Comparison of ENCODE assay signal across 1 cellular context in genomic region chr11:35982061-35982460, GRCh38.
TF ChIP-seq lines count a peak whose summit lies in the region.

No MANE protein-coding gene starts in this region.

TF ChIP-seq in HepG2, 621 proteins besides CTCF, POLR2A, EP300 and RAD21:
- TF ChIP-seq NCOR1 (IDR thresholded peaks at IDR 0.05; ENCODE audit: borderline replicate concordance, low read length) (no peak), ATF3 (CRISPR knock-in tag; IDR thresholded peaks at IDR 0.05) (no peak), ZNF605 (CRISPR knock-in tag; IDR thresholded peaks at IDR 0.05) (no peak), ZFX (CRISPR knock-in tag; IDR thresholded peaks at IDR 0.05; ENCODE audit: low read depth) (no peak), ZBTB3 (CRISPR knock-in tag; IDR thresholded peaks at IDR 0.05; ENCODE audit: borderline replicate concordance, low read depth) (no peak), ZNF776 (CRISPR knock-in tag; IDR thresholded peaks at IDR 0.05) (no peak), ZFY (CRISPR knock-in tag; IDR thresholded peaks at IDR 0.05) (no peak), CERS6 (CRISPR knock-in tag; IDR thresholded peaks at IDR 0.05) (no peak), ZBTB38 (CRISPR knock-in tag; IDR thresholded peaks at IDR 0.05) (no peak), KLF13 (CRISPR knock-in tag; IDR thresholded peaks at IDR 0.05) (no peak), NBN (conservative IDR thresholded peaks at IDR 0.05) (no peak), ZKSCAN8 (CRISPR knock-in tag; IDR thresholded peaks at IDR 0.05; ENCODE audit: borderline replicate concordance) (no peak), NR2F2 (IDR thresholded peaks at IDR 0.05; ENCODE audit: borderline replicate concordance, low read depth) (no peak), FOXM1 (CRISPR knock-in tag; IDR thresholded peaks at IDR 0.05) (no peak), MTERF4 (CRISPR knock-in tag; IDR thresholded peaks at IDR 0.05) (no peak), AKAP8 (CRISPR knock-in tag; IDR thresholded peaks at IDR 0.05) (no peak)
- TF ChIP-seq, protein P1, sequence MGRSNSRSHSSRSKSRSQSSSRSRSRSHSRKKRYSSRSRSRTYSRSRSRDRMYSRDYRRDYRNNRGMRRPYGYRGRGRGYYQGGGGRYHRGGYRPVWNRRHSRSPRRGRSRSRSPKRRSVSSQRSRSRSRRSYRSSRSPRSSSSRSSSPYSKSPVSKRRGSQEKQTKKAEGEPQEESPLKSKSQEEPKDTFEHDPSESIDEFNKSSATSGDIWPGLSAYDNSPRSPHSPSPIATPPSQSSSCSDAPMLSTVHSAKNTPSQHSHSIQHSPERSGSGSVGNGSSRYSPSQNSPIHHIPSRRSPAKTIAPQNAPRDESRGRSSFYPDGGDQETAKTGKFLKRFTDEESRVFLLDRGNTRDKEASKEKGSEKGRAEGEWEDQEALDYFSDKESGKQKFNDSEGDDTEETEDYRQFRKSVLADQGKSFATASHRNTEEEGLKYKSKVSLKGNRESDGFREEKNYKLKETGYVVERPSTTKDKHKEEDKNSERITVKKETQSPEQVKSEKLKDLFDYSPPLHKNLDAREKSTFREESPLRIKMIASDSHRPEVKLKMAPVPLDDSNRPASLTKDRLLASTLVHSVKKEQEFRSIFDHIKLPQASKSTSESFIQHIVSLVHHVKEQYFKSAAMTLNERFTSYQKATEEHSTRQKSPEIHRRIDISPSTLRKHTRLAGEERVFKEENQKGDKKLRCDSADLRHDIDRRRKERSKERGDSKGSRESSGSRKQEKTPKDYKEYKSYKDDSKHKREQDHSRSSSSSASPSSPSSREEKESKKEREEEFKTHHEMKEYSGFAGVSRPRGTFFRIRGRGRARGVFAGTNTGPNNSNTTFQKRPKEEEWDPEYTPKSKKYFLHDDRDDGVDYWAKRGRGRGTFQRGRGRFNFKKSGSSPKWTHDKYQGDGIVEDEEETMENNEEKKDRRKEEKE (IDR thresholded peaks at IDR 0.05) = no peak
- TF ChIP-seq, protein P2, sequence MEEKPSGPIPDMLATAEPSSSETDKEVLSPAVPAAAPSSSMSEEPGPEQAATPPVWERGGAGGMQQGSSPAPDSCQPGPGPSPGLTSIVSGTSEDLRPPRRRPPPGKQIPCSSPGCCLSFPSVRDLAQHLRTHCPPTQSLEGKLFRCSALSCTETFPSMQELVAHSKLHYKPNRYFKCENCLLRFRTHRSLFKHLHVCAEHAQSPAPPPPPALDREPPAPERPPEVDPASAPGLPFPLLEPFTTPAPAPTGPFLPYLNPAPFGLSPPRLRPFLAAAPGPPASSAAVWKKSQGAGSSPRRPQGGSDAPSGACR (CRISPR knock-in tag; IDR thresholded peaks at IDR 0.05) = no peak
- TF ChIP-seq, protein P3, sequence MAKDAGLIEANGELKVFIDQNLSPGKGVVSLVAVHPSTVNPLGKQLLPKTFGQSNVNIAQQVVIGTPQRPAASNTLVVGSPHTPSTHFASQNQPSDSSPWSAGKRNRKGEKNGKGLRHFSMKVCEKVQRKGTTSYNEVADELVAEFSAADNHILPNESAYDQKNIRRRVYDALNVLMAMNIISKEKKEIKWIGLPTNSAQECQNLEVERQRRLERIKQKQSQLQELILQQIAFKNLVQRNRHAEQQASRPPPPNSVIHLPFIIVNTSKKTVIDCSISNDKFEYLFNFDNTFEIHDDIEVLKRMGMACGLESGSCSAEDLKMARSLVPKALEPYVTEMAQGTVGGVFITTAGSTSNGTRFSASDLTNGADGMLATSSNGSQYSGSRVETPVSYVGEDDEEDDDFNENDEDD (CRISPR knock-in tag; IDR thresholded peaks at IDR 0.05; ENCODE audit: borderline replicate concordance) = no peak
- TF ChIP-seq, protein P4, sequence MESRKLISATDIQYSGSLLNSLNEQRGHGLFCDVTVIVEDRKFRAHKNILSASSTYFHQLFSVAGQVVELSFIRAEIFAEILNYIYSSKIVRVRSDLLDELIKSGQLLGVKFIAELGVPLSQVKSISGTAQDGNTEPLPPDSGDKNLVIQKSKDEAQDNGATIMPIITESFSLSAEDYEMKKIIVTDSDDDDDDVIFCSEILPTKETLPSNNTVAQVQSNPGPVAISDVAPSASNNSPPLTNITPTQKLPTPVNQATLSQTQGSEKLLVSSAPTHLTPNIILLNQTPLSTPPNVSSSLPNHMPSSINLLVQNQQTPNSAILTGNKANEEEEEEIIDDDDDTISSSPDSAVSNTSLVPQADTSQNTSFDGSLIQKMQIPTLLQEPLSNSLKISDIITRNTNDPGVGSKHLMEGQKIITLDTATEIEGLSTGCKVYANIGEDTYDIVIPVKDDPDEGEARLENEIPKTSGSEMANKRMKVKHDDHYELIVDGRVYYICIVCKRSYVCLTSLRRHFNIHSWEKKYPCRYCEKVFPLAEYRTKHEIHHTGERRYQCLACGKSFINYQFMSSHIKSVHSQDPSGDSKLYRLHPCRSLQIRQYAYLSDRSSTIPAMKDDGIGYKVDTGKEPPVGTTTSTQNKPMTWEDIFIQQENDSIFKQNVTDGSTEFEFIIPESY (CRISPR knock-in tag; IDR thresholded peaks at IDR 0.05) = no peak
